Comparison of ENCODE assay signal across 10 cellular contexts in genomic region chr11:72026029-72026428, GRCh38. TPM values are rescaled to one million over a fixed set of nuclear protein-coding genes. Genes with fewer than 3 reads are reported as not detected.
A peak's percentile ranks its signal among the peaks of the same experiment; 100 is the strongest.
DNase-seq lines count a peak whose midpoint lies in the region; ATAC-seq and TF ChIP-seq lines count a peak whose summit lies in the region.
"Had no signal": no experiment of that assay in that cellular context is flagged by ENCODE, and none has a peak within 500 bp of the region (broad histone marks: within the 10 kb centered on the region; RNA-seq: fewer than 3 reads in every experiment).

No MANE protein-coding gene starts in this region.

- H3K36me3 ChIP-seq in GM23338 (ENCODE audit: insufficient read depth): peaks cover 28% of the 10 kb centered on the region

- H3K9me3 Mint-ChIP-seq in GM23338 (no peaks in the 10 kb centered on the region), immature natural killer cell (no peaks in the 10 kb centered on the region)
- no peaks in the 10 kb centered on the region for H3K9me3 Mint-ChIP-seq in activated CD4-positive, alpha-beta memory T cell treated with anti-CD3 and anti-CD28 coated beads for 36 hours
- no peaks in the 10 kb centered on the region for H3K9me3 Mint-ChIP-seq in stimulated activated effector memory CD8-positive, alpha-beta T cell treated with anti-CD3 and anti-CD28 coated beads, Interleukin-12 subunit alpha, Interleukin-12 subunit beta, amount 100 ng/mL, for 72 hours

- intact Hi-C loops in activated CD4-positive, alpha-beta memory T cell treated with anti-CD3 and anti-CD28 coated beads for 36 hours (cut with micrococcal nuclease): no loop called here

- H3K27ac Mint-ChIP-seq in GM23338 (peak overlapping the region; percentile 81; the same call in 1 of the 2 replicates), immature natural killer cell (peak overlapping the region; percentile 18 to 83 (median 66))
- H3K27ac Mint-ChIP-seq in activated CD4-positive, alpha-beta memory T cell treated with anti-CD3 and anti-CD28 coated beads for 36 hours: peak overlapping the region; percentile 30
- H3K27ac Mint-ChIP-seq in stimulated activated effector memory CD8-positive, alpha-beta T cell treated with anti-CD3 and anti-CD28 coated beads, Interleukin-12 subunit alpha, Interleukin-12 subunit beta, amount 100 ng/mL, for 72 hours: peak overlapping the region; percentile 66

- no peak overlapping the region for H2AFZ ChIP-seq in GM23338

- H3K4me3 Mint-ChIP-seq in GM23338 (no peak overlapping the region), immature natural killer cell (no peak overlapping the region)
- no peak overlapping the region for H3K4me3 Mint-ChIP-seq in activated CD4-positive, alpha-beta memory T cell treated with anti-CD3 and anti-CD28 coated beads for 36 hours
- H3K4me3 Mint-ChIP-seq in stimulated activated effector memory CD8-positive, alpha-beta T cell treated with anti-CD3 and anti-CD28 coated beads, Interleukin-12 subunit alpha, Interleukin-12 subunit beta, amount 100 ng/mL, for 72 hours: no peak overlapping the region

- CTCF ChIA-PET in activated CD4-positive, alpha-beta memory T cell treated with anti-CD3 and anti-CD28 coated beads for 36 hours (lab: Charles Lee): interaction anchor here (0.6 to 11.3 kb wide), 30 partner anchors 8 to 770 kb away, joined by 3 to 179 read pairs (median 9); partner anchors contain the start of gene NUMA1

- no peak for TF ChIP-seq CTCF in GM23338 (conservative IDR thresholded peaks at IDR 0.05; ENCODE audit: low read depth in 2 of 2)

- no peak overlapping the region for H3K4me2 ChIP-seq in GM23338

- no peaks in the 10 kb centered on the region for H3K27me3 ChIP-seq in GM23338 (ENCODE audit: insufficient read depth)

- ATAC-seq in GM23338: no peak
- ATAC-seq in stimulated activated effector memory CD8-positive, alpha-beta T cell treated with anti-CD3 and anti-CD28 coated beads, Interleukin-12 subunit alpha, Interleukin-12 subunit beta, amount 100 ng/mL, for 72 hours: no peak
- no peak for ATAC-seq in GM18907 (IDR thresholded peaks at IDR 0.05; ENCODE audit: unreplicated experiment)

- peaks cover 4% of the 10 kb centered on the region; the same call in 1 of the 2 replicates for H3F3A ChIP-seq in GM23338 (replicated peaks; ENCODE audit: low read depth)

- H3K27ac ChIP-seq in GM23338 (ENCODE audit: low read depth): 0 out of 2 replicates have a peak overlapping the region, but pooled peaks have one; percentile 47

- POLR2A ChIA-PET in activated CD4-positive, alpha-beta memory T cell treated with anti-CD3 and anti-CD28 coated beads for 36 hours (lab: Charles Lee): no interaction called here

- H3K4me3 ChIP-seq in GM23338: no peak overlapping the region

- no peaks in the 10 kb centered on the region for H3K9me2 ChIP-seq in GM23338 (ENCODE audit: insufficient read depth)

- peaks cover 17% of the 10 kb centered on the region for H4K20me1 ChIP-seq in GM23338 (replicated peaks; ENCODE audit: insufficient read depth)

- H3K4me1 ChIP-seq in GM23338 (ENCODE audit: insufficient read depth): no peaks in the 10 kb centered on the region

- H3K4me1 Mint-ChIP-seq in GM23338 (peaks cover 4% of the 10 kb centered on the region), immature natural killer cell (peaks cover 28 to 55% of the 10 kb centered on the region in 2 donors)
- H3K4me1 Mint-ChIP-seq in activated CD4-positive, alpha-beta memory T cell treated with anti-CD3 and anti-CD28 coated beads for 36 hours (ENCODE audit: low read depth): peaks cover 27% of the 10 kb centered on the region
- peaks cover 31% of the 10 kb centered on the region for H3K4me1 Mint-ChIP-seq in stimulated activated effector memory CD8-positive, alpha-beta T cell treated with anti-CD3 and anti-CD28 coated beads, Interleukin-12 subunit alpha, Interleukin-12 subunit beta, amount 100 ng/mL, for 72 hours

- peaks cover 5% of the 10 kb centered on the region for H3K27me3 Mint-ChIP-seq in GM23338 (ENCODE audit: insufficient read depth, low read depth, poor library complexity)
- no peaks in the 10 kb centered on the region for H3K27me3 Mint-ChIP-seq in activated CD4-positive, alpha-beta memory T cell treated with anti-CD3 and anti-CD28 coated beads for 36 hours
- H3K27me3 Mint-ChIP-seq in immature natural killer cell (ENCODE audit: low read depth in 3 of 3): no peaks in the 10 kb centered on the region

- DNase-seq in GM23338 (ENCODE audit: low spot score): no peak
- no peak for DNase-seq in activated CD4-positive, alpha-beta memory T cell treated with anti-CD3 and anti-CD28 coated beads for 36 hours
- DNase-seq in immature natural killer cell: no peak
- DNase-seq in stimulated activated effector memory CD8-positive, alpha-beta T cell treated with anti-CD3 and anti-CD28 coated beads, Interleukin-12 subunit alpha, Interleukin-12 subunit beta, amount 100 ng/mL, for 72 hours (ENCODE audit: low spot score in 2 of 2): no peak
- DNase-seq in COR-L47 (lab: John Stamatoyannopoulos, UW): no peak
- no peak for DNase-seq in hypothalamus (lab: John Stamatoyannopoulos, UW)
- DNase-seq: NCI-H1092; stimulated activated CD4-positive, alpha-beta T cell treated with anti-CD3 and anti-CD28 coated beads, Interleukin-2, amount 100 ng/mL, for 48 hours; stimulated activated naive CD4-positive, alpha-beta T cell treated with Interleukin-2 at 50 U/mL for 16 hours had no signal

- H3K36me3 Mint-ChIP-seq in GM23338 (ENCODE audit: low read depth): peaks cover 47% of the 10 kb centered on the region
- peaks cover 19% of the 10 kb centered on the region for H3K36me3 Mint-ChIP-seq in activated CD4-positive, alpha-beta memory T cell treated with anti-CD3 and anti-CD28 coated beads for 36 hours
- H3K36me3 Mint-ChIP-seq in immature natural killer cell: peaks cover 6 to 26% (median 7%) of the 10 kb centered on the region in 3 donors
- H3K36me3 Mint-ChIP-seq in stimulated activated effector memory CD8-positive, alpha-beta T cell treated with anti-CD3 and anti-CD28 coated beads, Interleukin-12 subunit alpha, Interleukin-12 subunit beta, amount 100 ng/mL, for 72 hours: peaks cover 95% of the 10 kb centered on the region

- peaks cover 8% of the 10 kb centered on the region; the same call in 1 of the 2 replicates for H3K79me2 ChIP-seq in GM23338 (replicated peaks; ENCODE audit: insufficient read depth)

TF ChIP-seq in GM23338, 12 proteins besides CTCF, POLR2A, EP300 and RAD21 (continues in another document):
- TF ChIP-seq ZNF331 (CRISPR knock-in tag; IDR thresholded peaks at IDR 0.05; ENCODE audit: low read depth): no peak
- TF ChIP-seq ETS1 (IDR thresholded peaks at IDR 0.05): no peak
- no peak for TF ChIP-seq REST (IDR thresholded peaks at IDR 0.05; ENCODE audit: unreplicated experiment)
- no peak for TF ChIP-seq EZH2phosphoT487 (IDR thresholded peaks at IDR 0.05; ENCODE audit: unreplicated experiment)
- no peak for TF ChIP-seq NANOG (IDR thresholded peaks at IDR 0.05; ENCODE audit: borderline replicate concordance)
- no peak for TF ChIP-seq JUNB (IDR thresholded peaks at IDR 0.05; ENCODE audit: unreplicated experiment)
- TF ChIP-seq POLR2AphosphoS5 (IDR thresholded peaks at IDR 0.05; ENCODE audit: low read depth): no peak

RNA-seq across cellular contexts. Expression of gene IL18BP, which starts 27.3 kb away (rescaled TPM):
- total RNA-seq in GM23338 (2014; rRNA removed; shearing (Covaris generic)): 5.2 and 11.2 TPM in 2 replicates
- polyA plus RNA-seq in GM23338 (2016; fragmentation: Nextera tagmentation; extraction: Ambion mirVana): 3.7 and 3.8 TPM in 2 replicates
- total RNA-seq in activated CD4-positive, alpha-beta memory T cell treated with anti-CD3 and anti-CD28 coated beads for 36 hours: 1 to 10 TPM; 6.6 to 9.3 TPM
- polyA plus RNA-seq in immature natural killer cell: 10 to 100 TPM in 1 of 3 donors, 1 to 10 TPM in 2; 6.0 to 22.6 (median 8.6) TPM

RNA-seq across cellular contexts. Expression of gene NUMA1, which starts 54.3 kb away (rescaled TPM):
- 90.5 and 104 TPM in 2 replicates for total RNA-seq in GM23338 (2014; rRNA removed; shearing (Covaris generic))
- polyA plus RNA-seq in GM23338 (2016; fragmentation: Nextera tagmentation; extraction: Ambion mirVana): 30.4 and 33.2 TPM in 2 replicates
- 100 to 1,000 TPM; 149 to 158 TPM for total RNA-seq in activated CD4-positive, alpha-beta memory T cell treated with anti-CD3 and anti-CD28 coated beads for 36 hours
- polyA plus RNA-seq in immature natural killer cell: 10 to 100 TPM in 2 of 3 donors, 1 to 10 TPM in 1; 2.7 to 92.5 (median 10.5) TPM

RNA-seq across cellular contexts. Expression of gene LRRC51, which starts 54.6 kb away (rescaled TPM):
- 3.6 and 4.3 TPM in 2 replicates for total RNA-seq in GM23338 (2014; rRNA removed; shearing (Covaris generic))
- polyA plus RNA-seq in GM23338 (2016; fragmentation: Nextera tagmentation; extraction: Ambion mirVana) (4.2 and 4.8 TPM in 2 replicates), immature natural killer cell (1 to 10 TPM in 2 of 3 donors, not detected in 1; 3.4 to 4.7 TPM)
- total RNA-seq in activated CD4-positive, alpha-beta memory T cell treated with anti-CD3 and anti-CD28 coated beads for 36 hours: 1 to 10 TPM; 8.3 to 8.5 TPM

Comparison
In these comparisons a context has a peak if more than half of its experiments do, and no peak if none do; other contexts are left out.
1. H3K27ac Mint-ChIP-seq: peak in every context shown above with its lines; median percentile 81 in GM23338; 66 in immature natural killer cell; 66 in stimulated activated effector memory CD8-positive, alpha-beta T cell treated with anti-CD3 and anti-CD28 coated beads, Interleukin-12 subunit alpha, Interleukin-12 subunit beta, amount 100 ng/mL, for 72 hours; 30 in activated CD4-positive, alpha-beta memory T cell treated with anti-CD3 and anti-CD28 coated beads for 36 hours.